Comparison of ENCODE assay signal across 8 cellular contexts in the genomic region with DNA sequence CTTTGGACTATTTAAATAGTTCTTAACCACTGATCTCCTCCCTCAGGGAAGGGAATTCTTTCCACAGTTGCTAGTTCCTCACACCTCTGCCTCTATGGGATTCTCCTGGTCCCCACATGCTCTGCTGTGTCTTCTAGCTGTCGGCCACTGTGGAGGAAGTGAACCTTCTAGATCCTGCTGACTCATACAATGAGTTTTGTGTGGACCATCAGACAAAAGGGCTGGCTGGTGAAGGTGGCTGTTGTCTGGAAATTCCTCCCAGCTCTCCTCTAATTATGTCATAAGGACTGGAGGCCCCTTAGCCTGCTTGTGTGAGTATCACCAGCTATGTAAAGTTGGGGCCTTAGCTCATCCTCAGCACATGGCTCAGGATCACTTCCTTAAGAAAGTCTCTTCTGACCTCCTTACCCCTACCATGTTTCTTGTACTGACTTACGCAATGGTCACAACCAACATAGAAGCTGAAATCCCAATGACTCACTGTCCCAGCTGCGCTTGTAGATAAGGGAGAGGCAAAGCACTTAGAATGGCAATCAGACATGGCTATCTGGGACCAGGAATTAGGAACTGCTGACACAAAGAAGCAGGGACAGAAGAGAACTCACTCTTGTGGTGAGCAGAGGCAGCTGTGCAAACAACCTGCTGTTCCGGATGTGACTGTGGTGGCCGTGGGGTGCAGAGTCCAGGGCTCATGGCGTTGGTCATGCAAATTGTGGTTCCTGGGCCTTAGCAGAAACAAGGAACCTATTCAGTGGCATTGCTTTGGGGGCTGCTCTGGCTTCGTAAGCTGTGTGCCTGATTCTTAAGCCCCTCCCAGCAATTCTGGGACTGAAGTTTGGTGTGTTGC. TPM values are rescaled to one million over a fixed set of nuclear protein-coding genes. Genes with fewer than 3 reads are reported as not detected.
DNase-seq lines count a peak whose midpoint lies in the region; ATAC-seq and TF ChIP-seq lines count a peak whose summit lies in the region.

No MANE protein-coding gene starts in this region.

- no peaks in the 10 kb centered on the region for H3K27me3 ChIP-seq in ectodermal cell (ENCODE audit: control insufficient read depth, insufficient read depth, low read length, poor library complexity, severe bottlenecking)
- no peaks in the 10 kb centered on the region for H3K27me3 ChIP-seq in aorta (ENCODE audit: control insufficient read depth in 1 of 2, insufficient read depth in 2 of 2, low read length in 1 of 2)

- peak; percentile 97 for DNase-seq in DMS79 (lab: John Stamatoyannopoulos, UW)
- peak; percentile 83 for DNase-seq in OCI-LY7 (ENCODE audit: low spot score)
- DNase-seq in aorta, result peak; percentile 76 to 86
- DNase-seq in activated effector memory CD4-positive, alpha-beta T cell treated with Interleukin-2 at 50 U/mL for 16 hours, result no peak

- POLR2A ChIA-PET in OCI-LY7 (lab: Charles Lee), result interaction anchor here (1.0 to 4.1 kb wide), 18 partner anchors 11 to 1640 kb away, joined by 3 to 25 read pairs (median 5); no protein-coding TSS in a partner anchor

- peaks cover 41% of the 10 kb centered on the region for H3K4me1 ChIP-seq in OCI-LY7 (ENCODE audit: insufficient read depth, low read length, poor library complexity, severe bottlenecking)
- peaks cover 7% of the 10 kb centered on the region for H3K4me1 ChIP-seq in ectodermal cell (ENCODE audit: control insufficient read depth, insufficient read depth, low read length)
- peaks cover 17% of the 10 kb centered on the region for H3K4me1 ChIP-seq in mesodermal cell (ENCODE audit: control insufficient read depth, insufficient read depth, low read length, poor library complexity, severe bottlenecking)
- no peaks in the 10 kb centered on the region for H3K4me1 ChIP-seq in aorta (ENCODE audit: control insufficient read depth in 1 of 2, insufficient read depth in 2 of 2, low read length in 2 of 2)

- peak; percentile 71 for ATAC-seq in GM19463 (IDR thresholded peaks at IDR 0.05; ENCODE audit: unreplicated experiment)
- ATAC-seq in HG03469 (IDR thresholded peaks at IDR 0.05; ENCODE audit: unreplicated experiment), result peak; percentile 59
- peak; percentile 61 for ATAC-seq in aorta (ENCODE audit: low FRiP score)

- no peak for TF ChIP-seq CTCF in OCI-LY7 (conservative IDR thresholded peaks at IDR 0.05; ENCODE audit: low read length)

- H3K27ac ChIP-seq in OCI-LY7 (ENCODE audit: low read depth, low read length, poor library complexity, severe bottlenecking) (peak overlapping the region; percentile 71), ectodermal cell (ENCODE audit: insufficient read depth, low read depth, low read length, poor library complexity, severe bottlenecking) (peak overlapping the region; percentile 20), mesodermal cell (ENCODE audit: low read depth, low read length, severe bottlenecking) (peak overlapping the region; percentile 91), aorta (ENCODE audit: low read depth in 1 of 2, low read length in 2 of 2) (peak overlapping the region in 1 of 2 donors; percentile 51)

- no peaks in the 10 kb centered on the region for H4K20me1 ChIP-seq in OCI-LY7 (ENCODE audit: insufficient read depth, low read length)

- H3K9me2 ChIP-seq in OCI-LY7 (ENCODE audit: insufficient read depth, low read length), result no peaks in the 10 kb centered on the region

- H3K79me2 ChIP-seq in OCI-LY7 (ENCODE audit: insufficient read depth, low read depth, low read length), result peaks cover 18% of the 10 kb centered on the region; the same call in 1 of the 2 replicates

- BruUV-seq in OCI-LY7 (replicated peaks; lab: Mats Ljungman, UMichigan), result no TSS peak

- peak overlapping the region; percentile 86 for H2AFZ ChIP-seq in OCI-LY7 (ENCODE audit: low read length)

- CTCF ChIA-PET in OCI-LY7 (lab: Charles Lee; ENCODE audit: unreplicated experiment), result interaction anchor here (0.7 to 1.6 kb wide), 3 partner anchors 17 to 28 kb away, joined by 3 to 5 read pairs (median 4); no protein-coding TSS in a partner anchor

- WGBS in ectodermal cell, 2 experiments, result 73% methylated on average over 7 of the region's 7 CpGs
- WGBS in mesodermal cell (ENCODE audit: insufficient coverage in 2 of 2), 2 experiments, result 57 to 75% methylated on average over 5 of the region's 7 CpGs
- 63 to 70% methylated on average over 7 of the region's 7 CpGs for WGBS in aorta, 2 donors

- intact Hi-C loops in OCI-LY7 (cut with micrococcal nuclease; ENCODE audit: unreplicated experiment) (loop anchor here (10.0 kb wide), 1 partner anchor 1725 kb away; the partner anchor contains the start of gene CDCA7L), aorta (cut with DNase I) (no loop called here)

- H3K36me3 ChIP-seq in OCI-LY7 (ENCODE audit: insufficient read depth, low read length), result no peaks in the 10 kb centered on the region
- no peaks in the 10 kb centered on the region for H3K36me3 ChIP-seq in ectodermal cell (ENCODE audit: control insufficient read depth, insufficient read depth, low read length)
- H3K36me3 ChIP-seq in mesodermal cell (ENCODE audit: control insufficient read depth, insufficient read depth, low read length), result no peaks in the 10 kb centered on the region
- H3K36me3 ChIP-seq in aorta (ENCODE audit: control insufficient read depth in 1 of 2, insufficient read depth in 2 of 2, low read length in 1 of 2), result no peaks in the 10 kb centered on the region

- H3K4me3 ChIP-seq in OCI-LY7 (ENCODE audit: low read depth, low read length, poor library complexity, severe bottlenecking) (peak overlapping the region; percentile 22), ectodermal cell (ENCODE audit: insufficient read depth, low read depth, low read length) (no peak overlapping the region), mesodermal cell (ENCODE audit: extremely low read depth, insufficient read depth, low read length, poor library complexity, severe bottlenecking) (no peak overlapping the region), aorta (ENCODE audit: low read length in 2 of 2) (no peak overlapping the region)

- no peaks in the 10 kb centered on the region for H3K9me3 ChIP-seq in OCI-LY7 (ENCODE audit: low read length)
- H3K9me3 ChIP-seq in ectodermal cell (ENCODE audit: control insufficient read depth, low read length), result no peaks in the 10 kb centered on the region
- no peaks in the 10 kb centered on the region for H3K9me3 ChIP-seq in mesodermal cell (ENCODE audit: control insufficient read depth, low read length)
- peaks cover 1% of the 10 kb centered on the region for H3K9me3 ChIP-seq in aorta (ENCODE audit: control insufficient read depth, low read length)

- peak overlapping the region; percentile 80 for H3K4me2 ChIP-seq in OCI-LY7 (ENCODE audit: low read length)

RNA-seq across cellular contexts. Expression of gene MACC1, which starts 2.5 kb away (rescaled TPM):
- total RNA-seq in OCI-LY7 (2014; rRNA removed; shearing (Covaris generic)), result 5.0 and 6.5 TPM in 2 replicates
- 9.1 and 11.1 TPM in 2 replicates for total RNA-seq in OCI-LY7 (2022)
- 4.2 TPM for polyA plus RNA-seq in ectodermal cell (2013, experiment 1 of 4)
- 3.6 TPM for polyA plus RNA-seq in ectodermal cell (2013, experiment 2 of 4)
- polyA plus RNA-seq in ectodermal cell (2013, experiment 3 of 4), result 2.5 TPM
- 2.0 TPM for polyA plus RNA-seq in ectodermal cell (2013, experiment 4 of 4)
- not detected for polyA plus RNA-seq in mesodermal cell (2013, experiment 1 of 2)
- not detected for polyA plus RNA-seq in mesodermal cell (2013, experiment 2 of 2)
- total RNA-seq in aorta, result 1 to 10 TPM in 1 of 2 donors, under 1 TPM in 1; 0.69 to 1.7 TPM
- 1 to 10 TPM in 1 of 2 donors, not detected in 1; 3.0 TPM for polyA plus RNA-seq in aorta
